ENCODE assay signal across 11 cellular contexts in genomic region chr7:150956395-150957118, GRCh38. TPM values are rescaled to one million over a fixed set of nuclear protein-coding genes. Genes with fewer than 3 reads are reported as not detected.
"Had no signal": no experiment of that assay in that cellular context is flagged by ENCODE, and none has a peak within 500 bp of the region (broad histone marks: within the 10 kb centered on the region; RNA-seq: fewer than 3 reads in every experiment).

No MANE protein-coding gene starts in this region.

- H3K36me3 ChIP-seq: breast epithelium, tibial nerve had no signal

- DNase-seq: activated CD4-positive, alpha-beta T cell treated with anti-CD3 and anti-CD28 coated beads, Interleukin-2, amount 50 U/mL, for 4 hours; activated CD4-positive, CD25-positive, alpha-beta regulatory T cell; activated effector memory CD4-positive, alpha-beta T cell treated with Interleukin-2 at 50 U/mL for 16 hours; activated T-cell treated with anti-CD3 and anti-CD28 coated beads, Interleukin-2, amount 50 U/mL, for 24 hours; immature natural killer cell; naive thymus-derived CD8-positive, alpha-beta T cell; T-helper 1 cell had no signal

- H3K27ac ChIP-seq: breast epithelium, skin epidermis had no signal

- H3K4me3 ChIP-seq: skin epidermis had no signal

- H3K9me3 ChIP-seq: breast epithelium, tibial nerve had no signal

- ATAC-seq: naive thymus-derived CD8-positive, alpha-beta T cell had no signal

RNA-seq across cellular contexts. Expression of gene KCNH2, which starts 21.6 kb away (rescaled TPM):
- total RNA-seq: lung microvascular endothelial cell had no signal
- polyA plus RNA-seq: immature natural killer cell had no signal
